8 cellular contexts compared by ENCODE assay signal in the genomic region with DNA sequence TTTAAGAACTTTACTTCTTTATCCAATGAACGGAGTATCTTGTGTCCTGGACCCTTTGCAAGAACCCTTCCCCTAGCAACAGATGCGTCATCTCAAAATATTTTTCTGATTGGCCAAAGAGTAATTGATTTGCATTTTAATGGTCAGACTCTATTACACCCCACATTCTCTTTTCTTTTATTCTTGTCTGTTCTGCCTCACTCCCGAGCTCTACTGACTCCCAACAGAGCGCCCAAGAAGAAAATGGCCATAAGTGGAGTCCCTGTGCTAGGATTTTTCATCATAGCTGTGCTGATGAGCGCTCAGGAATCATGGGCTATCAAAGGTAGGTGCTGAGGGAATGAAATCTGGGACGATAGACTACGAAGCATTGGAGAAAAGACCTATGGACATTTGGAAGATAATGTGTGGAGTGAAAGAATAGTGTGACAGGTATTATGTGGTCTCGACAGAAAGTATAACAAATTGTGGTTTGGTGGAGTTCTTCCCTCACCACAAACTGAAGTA. TPM values are rescaled to one million over a fixed set of nuclear protein-coding genes. Genes with fewer than 3 reads are reported as not detected.
DNase-seq lines count a peak whose midpoint lies in the region; ATAC-seq, FAIRE-seq and TF ChIP-seq lines count a peak whose summit lies in the region.

A gene (plus strand): TSS at position 180 of the 507 bp plus-strand sequence. CDS start 64 bp downstream, at position 244.

- H3K27ac ChIP-seq in BLaER1 (peak within 1 kb of the TSS; percentile 99), astrocyte (ENCODE audit: low read depth, low read length) (no peak within 1 kb of the TSS), right cardiac atrium (ENCODE audit: low read length) (peak within 1 kb of the TSS; percentile 50), skeletal muscle tissue (ENCODE audit: low read depth, low read length) (peak within 1 kb of the TSS; percentile 80)

- no peaks in the 10 kb centered on the region for H3K27me3 ChIP-seq in BLaER1
- peaks cover 5% of the 10 kb centered on the region for H3K27me3 ChIP-seq in astrocyte (ENCODE audit: insufficient read depth, low read length)
- no peaks in the 10 kb centered on the region for H3K27me3 ChIP-seq in right cardiac atrium (ENCODE audit: control insufficient read depth, insufficient read depth)
- peaks cover 0 to 8% (median 0%) of the 10 kb centered on the region in 3 donors for H3K27me3 ChIP-seq in skeletal muscle tissue (ENCODE audit: control insufficient read depth in 3 of 3, insufficient read depth in 3 of 3, low read length in 3 of 3)

- H3K27me3 Mint-ChIP-seq in astrocyte (ENCODE audit: low read depth, unreplicated experiment) = peaks cover 22% of the 10 kb centered on the region

- H3K4me3 Mint-ChIP-seq in astrocyte (ENCODE audit: unreplicated experiment) = peak within 1 kb of the TSS; percentile 31

- H3K9ac ChIP-seq in BLaER1 (peak within 1 kb of the TSS; percentile 98), astrocyte (ENCODE audit: low read length) (no peak within 1 kb of the TSS), skeletal muscle tissue (ENCODE audit: low read depth in 1 of 3, low read length in 3 of 3) (peak within 1 kb of the TSS in 2 of 3 donors; percentile 57 to 60)

- DNase-seq in NOMO-1 (lab: John Stamatoyannopoulos, UW; ENCODE audit: unreplicated experiment in 2 of 2) (peak; percentile 91 to 95), astrocyte (ENCODE audit: low read depth) (peak; percentile 12), right cardiac atrium (no peak), NCI-H146 treated with DMSO at 0.1 percent for 48 hours (lab: John Stamatoyannopoulos, UW; ENCODE audit: unreplicated experiment) (no peak)

- no peaks in the 10 kb centered on the region for H3K79me2 ChIP-seq in astrocyte (ENCODE audit: insufficient read depth, low read length)

- no peak within 1 kb of the TSS for H3K27ac Mint-ChIP-seq in astrocyte (ENCODE audit: unreplicated experiment)

- WGBS in right cardiac atrium = 33% methylated on average over 8 of the region's 8 CpGs

- TF ChIP-seq POLR2A in GM18526 (IDR thresholded peaks at IDR 0.05; ENCODE audit: extremely low read depth, insufficient read length) = peak; percentile 85

- H3K9me3 Mint-ChIP-seq in astrocyte (ENCODE audit: unreplicated experiment) = no peaks in the 10 kb centered on the region

- no peak for TF ChIP-seq CTCF in astrocyte (IDR thresholded peaks at IDR 0.05; ENCODE audit: insufficient read depth, low read depth, low read length)

- peak within 1 kb of the TSS; percentile 81 for H3K4me2 ChIP-seq in BLaER1
- H3K4me2 ChIP-seq in astrocyte (ENCODE audit: low read length) = peak within 1 kb of the TSS; percentile 20

- H3K4me1 ChIP-seq in BLaER1 (peaks cover 72% of the 10 kb centered on the region), astrocyte (ENCODE audit: insufficient read depth, low read length) (no peaks in the 10 kb centered on the region), right cardiac atrium (ENCODE audit: control insufficient read depth, insufficient read depth, low read length) (no peaks in the 10 kb centered on the region), skeletal muscle tissue (ENCODE audit: control insufficient read depth in 3 of 3, insufficient read depth in 3 of 3, low read length in 3 of 3) (peaks cover 0 to 5% (median 0%) of the 10 kb centered on the region in 3 donors)

- intact Hi-C loops in right cardiac atrium (cut with DNase I) = no loop called here

- H3K9me3 ChIP-seq in BLaER1 (no peaks in the 10 kb centered on the region), astrocyte (ENCODE audit: insufficient read depth, low read depth, low read length) (no peaks in the 10 kb centered on the region), right cardiac atrium (ENCODE audit: control insufficient read depth, low read length) (no peaks in the 10 kb centered on the region), skeletal muscle tissue (ENCODE audit: control insufficient read depth in 3 of 3, low read length in 3 of 3) (no peaks in the 10 kb centered on the region)

- H3K36me3 ChIP-seq in BLaER1 = peaks cover 37% of the 10 kb centered on the region
- H3K36me3 ChIP-seq in astrocyte (ENCODE audit: insufficient read depth, low read length) = no peaks in the 10 kb centered on the region
- no peaks in the 10 kb centered on the region for H3K36me3 ChIP-seq in skeletal muscle tissue (ENCODE audit: control insufficient read depth in 3 of 3, insufficient read depth in 3 of 3, low read length in 3 of 3)

- no peaks in the 10 kb centered on the region for H3K4me1 Mint-ChIP-seq in astrocyte (ENCODE audit: low read depth, unreplicated experiment)

- ATAC-seq in HG03025 (IDR thresholded peaks at IDR 0.05; ENCODE audit: low FRiP score, unreplicated experiment) (peak; percentile 71), right cardiac atrium (peak; percentile 78 to 86)

- H2AFZ ChIP-seq in astrocyte (ENCODE audit: low read depth, low read length) = no peak within 1 kb of the TSS

- H4K20me1 ChIP-seq in BLaER1 = peaks cover 45% of the 10 kb centered on the region
- no peaks in the 10 kb centered on the region for H4K20me1 ChIP-seq in astrocyte (ENCODE audit: insufficient read depth, low read length)

- H3K4me3 ChIP-seq in BLaER1 = peak within 1 kb of the TSS; percentile 85
- H3K4me3 ChIP-seq in astrocyte (ENCODE audit: insufficient read depth, low read depth, low read length) = no peak within 1 kb of the TSS
- peak within 1 kb of the TSS; percentile 66 for H3K4me3 ChIP-seq in right cardiac atrium (ENCODE audit: low read length)
- peak within 1 kb of the TSS; percentile 52 to 65 (median 63) for H3K4me3 ChIP-seq in skeletal muscle tissue (ENCODE audit: low read length in 3 of 3)

- H3K36me3 Mint-ChIP-seq in astrocyte (ENCODE audit: low read depth, unreplicated experiment) = no peaks in the 10 kb centered on the region

- no peak for FAIRE-seq in astrocyte (lab: Jason Lieb, UNC)

RNA-seq across cellular contexts. Expression of the gene that starts here (rescaled TPM):
- total RNA-seq in astrocyte (not detected in 2 replicates), right cardiac atrium (100 to 1,000 TPM in 1 of 4 donors, 10 to 100 TPM in 3; 79.4 to 139 (median 88.9) TPM), skeletal muscle tissue (54.3 TPM)
- polyA plus RNA-seq in right cardiac atrium = 66.7 TPM

Comparison
In these comparisons a context has a peak if more than half of its experiments do, and no peak if none do; other contexts are left out.
1. RNA of the gene that starts here (total RNA-seq): 79.4 to 139 TPM in right cardiac atrium and 54.3 TPM in skeletal muscle tissue (single experiment); not detected in astrocyte; every median in the first group is over 10 times any median in the second.
2. Peak in DNase-seq and H3K4me2 ChIP-seq in astrocyte; RNA of the gene not detected or under 1 TPM.
3. DNase-seq: peak in NOMO-1 (2 of 2); none in right cardiac atrium (0 of 3) and NCI-H146 treated with DMSO at 0.1 percent for 48 hours (single experiment).